In the genomic region with DNA sequence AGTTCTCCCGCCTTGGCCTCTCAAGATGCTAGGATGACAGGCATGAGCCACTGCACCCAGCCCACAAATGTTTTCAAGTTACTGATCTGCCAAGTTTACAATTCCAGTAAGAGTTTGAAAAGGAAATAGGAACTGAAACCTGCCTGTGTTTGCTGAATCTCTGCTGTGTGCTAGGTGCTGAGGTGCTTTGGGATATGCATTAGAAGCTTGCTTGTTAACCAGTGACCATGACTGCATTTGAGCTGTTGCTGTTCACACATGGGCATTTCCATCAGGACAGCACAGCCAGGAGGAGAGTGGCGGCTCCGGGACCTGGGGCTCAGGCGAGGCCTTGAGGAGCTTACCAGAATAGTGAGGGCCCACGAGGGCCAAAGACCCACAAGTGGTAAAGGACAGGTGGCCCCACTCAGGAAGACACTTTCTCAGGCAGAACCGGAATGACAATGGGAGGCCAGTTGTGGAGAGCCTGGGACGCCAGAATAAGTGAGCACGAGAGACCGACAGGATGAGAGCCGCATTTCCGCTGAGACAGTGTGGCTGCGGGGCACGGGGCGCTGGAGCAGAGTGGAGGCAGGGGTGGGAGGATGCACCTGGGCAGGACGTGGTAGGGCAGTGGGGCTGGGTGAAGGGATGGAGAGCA, we compare ENCODE assay signal across 8 cellular contexts. TPM values are rescaled to one million over a fixed set of nuclear protein-coding genes. Genes with fewer than 3 reads are reported as not detected.
DNase-seq lines count a peak whose midpoint lies in the region; ATAC-seq and TF ChIP-seq lines count a peak whose summit lies in the region.

No MANE protein-coding gene starts in this region.

- in situ Hi-C loops in GM13977 (cut with MboI; ENCODE audit: low pct_unique_long_range_greater_than_20kb, low sequenced_read_pairs, unreplicated experiment): no loop called here

- H3K4me1 Mint-ChIP-seq in endodermal cell: peaks cover 21% of the 10 kb centered on the region

- H3K36me3 Mint-ChIP-seq in endodermal cell (ENCODE audit: low read depth): peaks cover 59% of the 10 kb centered on the region

- 78 to 88% methylated on average over 5 to 15 of the region's 15 CpGs for WGBS in endodermal cell (ENCODE audit: insufficient coverage in 1 of 2, insufficient read length in 1 of 2), 2 experiments
- 86 to 87% methylated on average over 15 of the region's 15 CpGs for WGBS in aorta, 2 donors

- H3K27me3 ChIP-seq in endodermal cell (ENCODE audit: control insufficient read depth, insufficient read depth, low read length, poor library complexity, severe bottlenecking): no peaks in the 10 kb centered on the region
- H3K27me3 ChIP-seq in aorta (ENCODE audit: control insufficient read depth in 1 of 2, insufficient read depth in 2 of 2, low read length in 1 of 2): no peaks in the 10 kb centered on the region

- no peak for TF ChIP-seq CTCF in GM13977 (IDR thresholded peaks at IDR 0.05; ENCODE audit: extremely low read depth, insufficient read depth, missing control alignments)
- TF ChIP-seq CTCF in GM20000 (IDR thresholded peaks at IDR 0.05; ENCODE audit: extremely low read depth, missing control alignments): no peak
- no peak for TF ChIP-seq CTCF in endodermal cell (conservative IDR thresholded peaks at IDR 0.05)

- H3K4me3 ChIP-seq in endodermal cell (ENCODE audit: low read length) (no peak overlapping the region), aorta (ENCODE audit: low read length in 2 of 2) (no peak overlapping the region)

- DNase-seq in GM13977 (ENCODE audit: low spot score): peak; percentile 81
- peak; percentile 79 for DNase-seq in GM20000 (ENCODE audit: low spot score)
- peak; percentile 78 for DNase-seq in endodermal cell
- no peak for DNase-seq in aorta
- no peak for DNase-seq in NCI-H2171 (lab: John Stamatoyannopoulos, UW)
- no peak for DNase-seq in cerebellum (ENCODE audit: low spot score)
- DNase-seq in hepatic stellate cell (ENCODE audit: low spot score): no peak

- peak overlapping the region; percentile 10 for H3K27ac ChIP-seq in endodermal cell (ENCODE audit: low read depth, low read length)
- no peak overlapping the region for H3K27ac ChIP-seq in aorta (ENCODE audit: low read depth in 1 of 2, low read length in 2 of 2)

- intact Hi-C loops in aorta (cut with DNase I): no loop called here

- H3K4me1 ChIP-seq in endodermal cell (ENCODE audit: control insufficient read depth, insufficient read depth, low read length) (no peaks in the 10 kb centered on the region), aorta (ENCODE audit: control insufficient read depth in 1 of 2, insufficient read depth in 2 of 2, low read length in 2 of 2) (no peaks in the 10 kb centered on the region)

- no peak overlapping the region for H3K27ac Mint-ChIP-seq in endodermal cell

- no peaks in the 10 kb centered on the region for H3K9me3 ChIP-seq in endodermal cell (ENCODE audit: control insufficient read depth, low read length)
- H3K9me3 ChIP-seq in aorta (ENCODE audit: control insufficient read depth, low read length): no peaks in the 10 kb centered on the region

- no peaks in the 10 kb centered on the region for H3K9me3 Mint-ChIP-seq in endodermal cell

- no peak overlapping the region for H3K4me3 Mint-ChIP-seq in endodermal cell

- no peak overlapping the region for H3K9ac ChIP-seq in endodermal cell (ENCODE audit: extremely low read depth, low read length, poor library complexity, severe bottlenecking)

- H3K27me3 Mint-ChIP-seq in endodermal cell (ENCODE audit: insufficient read depth): no peaks in the 10 kb centered on the region

- ATAC-seq in HG03457 (IDR thresholded peaks at IDR 0.05; ENCODE audit: unreplicated experiment) (peak; percentile 71), aorta (ENCODE audit: low FRiP score) (no peak)

- H3K36me3 ChIP-seq in endodermal cell (ENCODE audit: control insufficient read depth, insufficient read depth, low read length) (peaks cover 81% of the 10 kb centered on the region), aorta (ENCODE audit: control insufficient read depth in 1 of 2, insufficient read depth in 2 of 2, low read length in 1 of 2) (peaks cover 0 to 6% of the 10 kb centered on the region in 2 donors)

RNA-seq across cellular contexts. Expression of a gene that starts 54.5 kb away (rescaled TPM):
- total RNA-seq in endodermal cell (10 to 100 TPM; 10.9 to 12.0 TPM), aorta (1 to 10 TPM; 1.9 to 5.4 TPM), cerebellum (15.3 TPM)
- polyA plus RNA-seq in endodermal cell (2013, experiment 1 of 2): 22.2 TPM
- polyA plus RNA-seq in endodermal cell (2013, experiment 2 of 2): 19.9 TPM
- 1 to 10 TPM; 1.0 to 5.4 TPM for polyA plus RNA-seq in aorta

Comparison
In these comparisons a context has a peak if more than half of its experiments do, and no peak if none do; other contexts are left out.
1. DNase-seq: peak in GM13977 (single experiment), GM20000 (single experiment) and endodermal cell (single experiment); none in aorta (0 of 2), NCI-H2171 (single experiment), cerebellum (single experiment) and hepatic stellate cell (single experiment).